In the genomic region with DNA sequence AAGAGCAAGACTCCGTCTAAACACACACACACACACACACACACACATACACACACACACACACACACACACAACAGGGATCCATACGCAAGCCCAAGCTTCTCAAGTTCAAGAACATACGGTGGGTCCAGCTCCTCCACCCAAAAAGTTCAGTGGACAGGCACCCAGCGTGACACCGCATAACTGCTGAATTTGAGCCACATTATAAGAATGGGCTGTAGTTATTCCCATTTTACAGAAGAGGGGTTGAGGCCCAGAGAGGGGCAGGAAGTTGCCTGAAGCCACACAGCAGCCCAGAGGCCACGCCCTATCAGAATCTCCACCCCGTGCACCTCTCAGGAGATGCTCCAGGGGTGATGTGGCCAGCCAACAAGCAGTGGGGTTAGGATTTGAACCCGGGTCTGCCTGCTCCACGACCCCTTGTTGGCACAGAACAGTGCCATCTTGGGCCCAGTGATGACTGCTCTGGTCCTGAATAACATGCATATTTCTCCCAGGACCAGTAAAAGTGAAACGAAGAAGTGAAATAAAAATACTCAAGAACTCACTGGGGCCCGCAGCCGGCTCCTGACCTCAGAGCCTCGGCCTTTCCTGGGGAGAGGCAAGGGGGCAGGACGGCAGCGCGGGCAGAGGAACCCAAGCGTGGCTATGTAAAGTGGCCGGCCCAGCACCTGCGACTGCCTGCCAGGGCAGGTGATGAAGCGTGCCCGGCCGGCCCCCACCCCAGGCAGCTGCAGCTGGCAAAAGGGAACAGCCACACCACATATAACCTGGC, we compare ENCODE assay signal across 8 cellular contexts.
DNase-seq lines count a peak whose midpoint lies in the region; ATAC-seq and TF ChIP-seq lines count a peak whose summit lies in the region.

No MANE protein-coding gene starts in this region.

- ATAC-seq in GM21619 (IDR thresholded peaks at IDR 0.05; ENCODE audit: unreplicated experiment) (peak; percentile 61), T-helper 17 cell (peak; percentile 54), naive B cell (ENCODE audit: low read depth in 2 of 2) (peak; percentile 78 to 83), HG03039 (IDR thresholded peaks at IDR 0.05; ENCODE audit: unreplicated experiment) (no peak), GM18868 (IDR thresholded peaks at IDR 0.05; ENCODE audit: unreplicated experiment) (no peak)

- TF ChIP-seq CTCF in GM12865 (IDR thresholded peaks at IDR 0.05; ENCODE audit: insufficient read depth, low read depth, low read length, missing control alignments) = no peak

- no peaks in the 10 kb centered on the region for H3K9me3 ChIP-seq in T-helper 17 cell (ENCODE audit: control insufficient read depth, low read length, poor library complexity, severe bottlenecking)

- DNase-seq in GM12865 (ENCODE audit: low read depth) (peak; percentile 89), T-helper 17 cell (no peak), naive B cell (peak; percentile 92), HuH-7 (ENCODE audit: low spot score) (no peak)
- no peak for DNase-seq in activated T-cell treated with anti-CD3 and anti-CD28 coated beads, Interleukin-2, amount 50 U/mL, for 48 hours

- H3K9me3 Mint-ChIP-seq in naive B cell = peaks cover 0 to 5% (median 2%) of the 10 kb centered on the region in 7 donors

- H3K27ac Mint-ChIP-seq in T-helper 17 cell = peak overlapping the region; percentile 83
- peak overlapping the region in 5 of 6 donors; percentile 97 to 98 (median 97) for H3K27ac Mint-ChIP-seq in naive B cell

- H3K36me3 Mint-ChIP-seq in T-helper 17 cell (ENCODE audit: low read depth) (peaks cover 3% of the 10 kb centered on the region), naive B cell (peaks cover 0 to 8% of the 10 kb centered on the region in 2 donors)

- H3K4me1 Mint-ChIP-seq in T-helper 17 cell (peaks cover 38% of the 10 kb centered on the region), naive B cell (peaks cover 64 to 95% (median 80%) of the 10 kb centered on the region in 3 donors)

- no peak overlapping the region for H3K4me3 ChIP-seq in GM12865 (ENCODE audit: low read depth, low read length)

- H3K27me3 Mint-ChIP-seq in T-helper 17 cell = no peaks in the 10 kb centered on the region
- H3K27me3 Mint-ChIP-seq in naive B cell = no peaks in the 10 kb centered on the region

- H3K4me3 Mint-ChIP-seq in T-helper 17 cell (peak overlapping the region; percentile 72), naive B cell (peak overlapping the region; percentile 67 to 94 (median 82))

Comparison
In these comparisons a context has a peak if more than half of its experiments do, and no peak if none do; other contexts are left out.
1. DNase-seq: peak in GM12865 (single experiment) and naive B cell (single experiment); none in T-helper 17 cell (0 of 3), HuH-7 (single experiment) and activated T-cell treated with anti-CD3 and anti-CD28 coated beads, Interleukin-2, amount 50 U/mL, for 48 hours (0 of 2).
2. ATAC-seq: peak in GM21619 (single experiment), T-helper 17 cell (single experiment) and naive B cell (2 of 2); none in HG03039 (single experiment) and GM18868 (single experiment).